ENCODE assay signal across 20 cellular contexts in the genomic region with DNA sequence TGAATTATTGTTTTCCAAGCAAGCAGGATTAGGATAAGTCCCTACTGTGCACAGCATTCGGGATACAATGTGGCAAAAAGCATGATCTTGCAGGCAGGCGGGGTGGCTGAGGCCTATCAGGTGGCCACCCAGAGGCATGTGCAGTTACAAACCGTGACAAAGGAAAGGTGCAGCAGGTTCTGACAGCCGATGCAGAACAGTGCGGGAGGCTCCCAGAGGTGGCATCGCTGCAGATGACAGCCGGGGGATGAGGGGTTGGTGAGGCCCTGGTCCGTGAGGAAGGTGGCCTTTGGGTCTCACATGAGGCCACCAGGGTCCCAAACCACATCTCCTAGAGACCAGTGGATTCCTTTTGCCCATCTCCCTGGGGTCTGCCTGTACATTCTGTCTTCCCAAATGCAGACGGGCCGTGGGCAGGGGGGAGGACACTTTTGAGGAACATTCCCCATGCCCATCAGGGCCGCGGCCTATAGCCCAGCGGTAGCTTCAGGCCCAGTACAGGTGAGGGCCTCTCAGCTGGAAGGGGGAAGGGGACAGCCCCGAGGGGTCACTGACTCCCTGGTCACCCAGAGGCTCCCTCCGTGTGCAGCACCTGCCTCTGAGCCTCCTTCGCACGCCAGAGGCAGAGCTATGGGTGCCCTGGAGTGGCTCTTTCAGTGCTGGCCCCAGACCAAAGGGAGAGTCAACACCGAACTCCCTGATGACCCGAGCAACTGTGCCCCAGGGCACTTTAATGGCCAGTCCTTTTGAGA.
"Had no signal": no experiment of that assay in that cellular context is flagged by ENCODE, and none has a peak within 500 bp of the region (broad histone marks: within the 10 kb centered on the region; RNA-seq: fewer than 3 reads in every experiment).

No MANE protein-coding gene starts in this region.

- H3K4me1 ChIP-seq: prostate gland, SJCRH30, upper lobe of right lung had no signal

- H3K36me3 ChIP-seq: prostate gland, SJCRH30 had no signal

- H3K9me3 Mint-ChIP-seq: activated naive CD4-positive, alpha-beta T cell treated with anti-CD3 and anti-CD28 coated beads, Interleukin-2, amount 10 ng/mL, durations not matched to agents 7 days and 5 days; activated T-helper 1 cell treated with anti-CD3 and anti-CD28 coated beads, Interleukin-12 subunit alpha, Interleukin-12 subunit beta, Interleukin-2, Interleukin-4 antibody, amounts not matched to agents 30 ng/mL and 10 ng/mL and 1 ng/mL, durations not matched to agents 14 hours and 24 hours and 36 hours; WTC11 had no signal

- H3K4me3 ChIP-seq: lung, prostate gland, SJCRH30, spleen, upper lobe of right lung had no signal

- H3K27me3 Mint-ChIP-seq: activated naive CD4-positive, alpha-beta T cell treated with anti-CD3 and anti-CD28 coated beads, Interleukin-2, amount 10 ng/mL, durations not matched to agents 7 days and 5 days had no signal

- H3K9me3 ChIP-seq: prostate gland, SJCRH30, spleen, upper lobe of right lung had no signal

- DNase-seq: activated CD4-positive, alpha-beta T cell treated with anti-CD3 and anti-CD28 coated beads, Interleukin-2, amount 50 U/mL, for 1 hour; activated CD8-positive, alpha-beta memory T cell treated with anti-CD3 and anti-CD28 coated beads, Interleukin-2, amount 50 U/mL, for 4 hours; activated naive CD4-positive, alpha-beta T cell treated with anti-CD3 and anti-CD28 coated beads, Interleukin-2, amount 10 ng/mL, durations not matched to agents 7 days and 5 days; amniotic stem cell; brain microvascular endothelial cell; cerebellar nuclear complex; left cardiac atrium; midbrain; nucleus accumbens; SJCRH30; spleen; stimulated activated CD4-positive, alpha-beta T cell treated with anti-CD3 and anti-CD28 coated beads, Interleukin-1b, Interleukin-23, amount 100 ng/mL, for 48 hours; stimulated activated naive CD4-positive, alpha-beta T cell treated with Interleukin-2 at 50 U/mL for 16 hours; SW 1271; upper lobe of right lung had no signal

- H3K27ac ChIP-seq: brain microvascular endothelial cell, prostate gland, SJCRH30, spleen, upper lobe of right lung had no signal

- H3K36me3 Mint-ChIP-seq: WTC11 had no signal

- ATAC-seq: left cardiac atrium, sciatic nerve, upper lobe of right lung, WTC11 had no signal

- H3K27ac Mint-ChIP-seq: activated naive CD4-positive, alpha-beta T cell treated with anti-CD3 and anti-CD28 coated beads, Interleukin-2, amount 10 ng/mL, durations not matched to agents 7 days and 5 days; WTC11 had no signal

- H3K4me3 Mint-ChIP-seq: activated naive CD4-positive, alpha-beta T cell treated with anti-CD3 and anti-CD28 coated beads, Interleukin-2, amount 10 ng/mL, durations not matched to agents 7 days and 5 days; activated T-helper 1 cell treated with anti-CD3 and anti-CD28 coated beads, Interleukin-12 subunit alpha, Interleukin-12 subunit beta, Interleukin-2, Interleukin-4 antibody, amounts not matched to agents 30 ng/mL and 10 ng/mL and 1 ng/mL, durations not matched to agents 14 hours and 24 hours and 36 hours; WTC11 had no signal

- H3K4me1 Mint-ChIP-seq: WTC11 had no signal

- H3K27me3 ChIP-seq: brain microvascular endothelial cell, SJCRH30, spleen, upper lobe of right lung had no signal
